ENCODE assay signal across 8 cellular contexts in the genomic region with DNA sequence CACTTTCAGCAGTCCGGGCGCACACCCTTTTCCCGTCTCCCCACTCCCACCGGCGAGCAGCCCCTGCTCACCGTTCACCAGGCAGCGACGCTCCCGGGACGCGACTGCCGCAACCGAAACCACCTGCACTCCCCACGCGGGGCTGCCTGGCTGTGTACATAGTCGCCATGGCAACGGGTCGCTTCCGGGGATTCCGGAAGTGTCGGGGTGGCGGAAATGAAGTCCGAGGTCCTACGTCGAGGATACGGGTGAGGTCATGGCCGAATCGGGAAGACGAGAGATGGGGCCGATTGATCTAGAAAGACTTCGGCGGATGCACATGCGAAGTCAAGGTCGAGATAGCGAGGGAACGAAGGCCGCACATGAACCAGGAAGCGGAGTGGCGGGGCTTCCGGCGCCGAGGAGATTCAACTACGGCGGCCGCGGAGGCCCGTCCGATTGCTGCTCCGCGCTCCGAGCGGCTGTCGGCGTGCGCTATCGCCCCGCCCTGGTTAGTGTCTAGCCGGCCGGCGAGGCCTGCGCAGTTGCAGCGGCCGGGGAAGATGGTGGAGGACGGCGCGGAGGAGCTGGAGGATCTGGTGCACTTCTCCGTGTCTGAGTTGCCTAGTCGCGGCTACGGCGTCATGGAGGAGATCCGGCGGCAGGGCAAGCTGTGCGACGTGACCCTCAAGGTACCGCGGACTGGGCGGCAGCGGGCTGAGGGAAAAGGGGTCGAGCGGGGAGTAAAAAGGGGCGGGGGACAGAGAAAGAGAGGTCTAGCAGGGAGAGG. TPM values are rescaled to one million over a fixed set of nuclear protein-coding genes. Genes with fewer than 3 reads are reported as not detected.
DNase-seq lines count a peak whose midpoint lies in the region; FAIRE-seq and TF ChIP-seq lines count a peak whose summit lies in the region.

TSS of gene KIF9 (minus strand) at position 376 of the 769 bp plus-strand sequence. CDS start 5,425 bp downstream, outside the sequence.
TSS of gene KLHL18 (plus strand) at position 521 of the 769 bp plus-strand sequence. CDS start at position 543, 22 bp downstream.

- H3K36me3 ChIP-seq in ES-I3 (ENCODE audit: insufficient read depth, low read length) (no peaks in the 10 kb centered on the region), Loucy (ENCODE audit: insufficient read depth, low read length) (no peaks in the 10 kb centered on the region), stomach (peaks cover 0 to 9% (median 7%) of the 10 kb centered on the region in 4 donors)

- peaks cover 21% of the 10 kb centered on the region for H3K4me1 Mint-ChIP-seq in neural crest cell

- WGBS in stomach, 5 donors: 0 to 1% (median 0%) methylated on average over 37 to 82 of the region's 82 CpGs

- H3K9me2 ChIP-seq in Loucy (replicated peaks; ENCODE audit: low read depth, low read length): no peaks in the 10 kb centered on the region

- no peaks in the 10 kb centered on the region for H4K20me1 ChIP-seq in Loucy (ENCODE audit: insufficient read depth, low read length, poor library complexity, severe bottlenecking)

- H3K4me2 ChIP-seq in Loucy (ENCODE audit: low read depth, low read length, poor library complexity, severe bottlenecking): peak within 1 kb of the TSS; percentile 99

- H3K4me3 ChIP-seq in Loucy (ENCODE audit: low read length, poor library complexity, severe bottlenecking): peak within 1 kb of the TSS; percentile 94
- H3K4me3 ChIP-seq in fibroblast of villous mesenchyme (ENCODE audit: low read depth, low read length): peak within 1 kb of the TSS; percentile 95
- H3K4me3 ChIP-seq in stomach: peak within 1 kb of the TSS; percentile 80 to 90 (median 84)

- peak within 1 kb of the TSS; percentile 98 for H2AFZ ChIP-seq in Loucy (ENCODE audit: low read length)

- no peaks in the 10 kb centered on the region for H3K9me3 ChIP-seq in ES-I3 (ENCODE audit: control insufficient read depth, insufficient read depth, low read length)
- H3K9me3 ChIP-seq in Loucy (ENCODE audit: insufficient read depth, low read depth, low read length): no peaks in the 10 kb centered on the region
- no peaks in the 10 kb centered on the region for H3K9me3 ChIP-seq in stomach

- H3K9me3 Mint-ChIP-seq in neural crest cell: no peaks in the 10 kb centered on the region

- peak within 1 kb of the TSS; percentile 78 for H3K9ac ChIP-seq in ES-I3 (ENCODE audit: low read depth, low read length)
- H3K9ac ChIP-seq in Loucy (ENCODE audit: low read depth, low read length, poor library complexity, severe bottlenecking): peak within 1 kb of the TSS; percentile 89

- peak; percentile 95 for DNase-seq in H54 (ENCODE audit: insufficient read length, low spot score)
- peak; percentile 86 to 92 for DNase-seq in SHP77 (lab: John Stamatoyannopoulos, UW)
- DNase-seq in activated gamma-delta T cell treated with Interleukin-2 at 50 U/mL for 16 hours: peak; percentile 95
- peak; percentile 97 for DNase-seq in fibroblast of villous mesenchyme (ENCODE audit: low read depth)
- DNase-seq in neural crest cell (ENCODE audit: low read depth, low spot score): peak; percentile 84
- peak; percentile 95 for DNase-seq in stomach

- peak within 1 kb of the TSS; percentile 94 for H3K4me3 Mint-ChIP-seq in neural crest cell

- no peaks in the 10 kb centered on the region for H3K4me1 ChIP-seq in ES-I3 (ENCODE audit: insufficient read depth, low read length)
- H3K4me1 ChIP-seq in Loucy (ENCODE audit: insufficient read depth, low read length, poor library complexity, severe bottlenecking): peaks cover 25% of the 10 kb centered on the region
- peaks cover 26 to 54% (median 39%) of the 10 kb centered on the region in 4 donors for H3K4me1 ChIP-seq in stomach

- H3K27me3 ChIP-seq in Loucy (ENCODE audit: insufficient read depth, low read length, poor library complexity, severe bottlenecking) (no peaks in the 10 kb centered on the region), stomach (no peaks in the 10 kb centered on the region)

- H3K36me3 Mint-ChIP-seq in neural crest cell (ENCODE audit: low read depth): peaks cover 2% of the 10 kb centered on the region

- no peaks in the 10 kb centered on the region for H3F3A ChIP-seq in Loucy (ENCODE audit: low read depth)

- TF ChIP-seq POLR2A in H54 (IDR thresholded peaks at IDR 0.05; ENCODE audit: low read depth, low read length) (peak; percentile 89), stomach (IDR thresholded peaks at IDR 0.05) (peak in 1 of 4 donors; percentile 66)

- peaks cover 46% of the 10 kb centered on the region for H3K79me2 ChIP-seq in Loucy (ENCODE audit: insufficient read depth, low read length)

- TF ChIP-seq CTCF in Loucy (conservative IDR thresholded peaks at IDR 0.05; ENCODE audit: low read length) (no peak), fibroblast of villous mesenchyme (IDR thresholded peaks at IDR 0.05; ENCODE audit: insufficient read depth, low read depth, low read length) (no peak), neural crest cell (conservative IDR thresholded peaks at IDR 0.05) (no peak), stomach (IDR thresholded peaks at IDR 0.05) (no peak)

- no peak for FAIRE-seq in H54 (lab: Jason Lieb, UNC)

- peak within 1 kb of the TSS; percentile 100 for H3K27ac Mint-ChIP-seq in neural crest cell (ENCODE audit: unreplicated experiment)

- H3K27me3 Mint-ChIP-seq in neural crest cell (ENCODE audit: low read depth): no peaks in the 10 kb centered on the region

- intact Hi-C loops in stomach (cut with DNase I; ENCODE audit: low total_unique reads): no loop called here

- TF ChIP-seq EP300 in stomach (IDR thresholded peaks at IDR 0.05): no peak

- peak within 1 kb of the TSS; percentile 91 to 98 (median 95) for H3K27ac ChIP-seq in stomach

RNA-seq across cellular contexts. Expression of gene KIF9, which starts in this region (rescaled TPM):
- total RNA-seq in fibroblast of villous mesenchyme: 1.6 and 2.2 TPM in 2 replicates
- 6.9 and 7.1 TPM in 2 replicates for total RNA-seq in neural crest cell
- 10 to 100 TPM in 1 of 5 donors, 1 to 10 TPM in 2, under 1 TPM in 1, not detected in 1; under 0.01 to 46.3 (median 7.3) TPM for total RNA-seq in stomach
- polyA plus RNA-seq in stomach: 10 to 100 TPM; 12.8 to 15.1 (median 13.0) TPM

RNA-seq across cellular contexts. Expression of gene KLHL18, which starts in this region (rescaled TPM):
- total RNA-seq in fibroblast of villous mesenchyme: 20.3 and 22.9 TPM in 2 replicates
- total RNA-seq in neural crest cell: 36.1 and 39.1 TPM in 2 replicates
- 10 to 100 TPM; 10.6 to 29.8 (median 25.8) TPM for total RNA-seq in stomach
- 10 to 100 TPM in 2 of 3 donors, 1 to 10 TPM in 1; 7.6 to 21.0 (median 14.2) TPM for polyA plus RNA-seq in stomach

Comparison
In these comparisons a context has a peak if more than half of its experiments do, and no peak if none do; other contexts are left out.
1. Peak in every context shown above with its lines: DNase-seq, H3K4me3 ChIP-seq and H3K27ac ChIP-seq.